In the genomic region with DNA sequence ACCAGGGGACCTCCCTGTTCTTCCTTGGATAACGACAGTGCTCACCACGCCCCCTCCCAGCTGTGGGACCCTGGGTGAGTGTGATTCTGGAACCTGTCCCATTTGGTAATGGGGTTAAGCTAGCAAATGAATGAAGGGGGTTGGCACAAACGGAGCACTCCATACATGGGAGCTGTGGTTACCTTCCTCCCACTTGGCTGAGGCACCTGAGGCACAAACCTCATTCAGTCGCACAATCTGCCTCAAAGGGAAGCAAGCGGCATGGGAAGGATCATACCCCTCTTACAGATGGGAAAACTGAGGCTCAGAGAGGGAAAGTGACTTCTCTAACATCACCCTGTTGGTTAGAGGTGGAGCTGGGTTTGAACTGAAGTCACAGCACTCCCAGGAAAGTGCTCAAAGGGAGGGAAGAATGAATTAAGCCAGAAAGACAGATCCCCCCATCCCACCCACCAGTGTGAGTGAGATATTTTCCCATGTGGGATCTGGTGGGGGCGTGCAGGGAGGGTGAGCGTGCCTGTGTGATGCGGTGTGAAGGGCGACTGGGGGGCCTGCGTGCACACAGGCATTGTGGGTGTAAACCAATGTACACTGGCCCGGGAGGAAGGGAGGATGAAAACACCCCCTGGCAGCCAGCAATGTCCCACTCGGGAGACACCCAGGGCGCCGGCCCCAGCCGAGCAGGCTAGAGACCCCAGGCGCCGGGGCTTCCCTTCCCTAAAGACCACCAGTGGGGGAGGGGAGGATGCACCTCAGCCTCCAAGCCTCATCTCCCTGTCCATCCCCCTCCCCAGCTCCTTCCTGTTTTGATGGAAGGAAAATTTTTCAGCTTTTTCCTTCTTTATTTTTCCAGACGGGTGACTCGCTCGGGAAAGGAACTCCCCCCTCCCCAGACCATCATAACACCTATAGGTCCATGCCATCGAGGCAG, we compare ENCODE assay signal across 9 cellular contexts. TPM values are rescaled to one million over a fixed set of nuclear protein-coding genes. Genes with fewer than 3 reads are reported as not detected.
A peak's percentile ranks its signal among the peaks of the same experiment; 100 is the strongest.
DNase-seq lines count a peak whose midpoint lies in the region; ATAC-seq and TF ChIP-seq lines count a peak whose summit lies in the region.
"Had no signal": no experiment of that assay in that cellular context is flagged by ENCODE, and none has a peak within 500 bp of the region (broad histone marks: within the 10 kb centered on the region; RNA-seq: fewer than 3 reads in every experiment).

No MANE protein-coding gene starts in this region.

- no peaks in the 10 kb centered on the region for H3K36me3 ChIP-seq in RWPE2 (ENCODE audit: low read depth)
- no peaks in the 10 kb centered on the region for H3K36me3 ChIP-seq in skeletal muscle tissue (ENCODE audit: control insufficient read depth in 3 of 3, insufficient read depth in 3 of 3, low read length in 3 of 3)
- H3K36me3 ChIP-seq: MG63 had no signal

- H3K9me3 ChIP-seq in RWPE2 (ENCODE audit: severe bottlenecking) (no peaks in the 10 kb centered on the region), skeletal muscle tissue (ENCODE audit: control insufficient read depth in 3 of 3, low read length in 3 of 3) (no peaks in the 10 kb centered on the region)
- H3K9me3 ChIP-seq: MG63 had no signal

- H3K27me3 ChIP-seq in RWPE2 (ENCODE audit: insufficient read depth, poor library complexity, severe bottlenecking), result no peaks in the 10 kb centered on the region
- peaks cover 0 to 2% (median 0%) of the 10 kb centered on the region in 3 donors for H3K27me3 ChIP-seq in skeletal muscle tissue (ENCODE audit: control insufficient read depth in 3 of 3, insufficient read depth in 3 of 3, low read length in 3 of 3)
- H3K27me3 ChIP-seq: MG63 had no signal

- H3K4me1 ChIP-seq in RWPE2 (ENCODE audit: insufficient read depth, poor library complexity, severe bottlenecking), result peaks cover 35% of the 10 kb centered on the region
- peaks cover 46 to 82% (median 65%) of the 10 kb centered on the region in 3 donors for H3K4me1 ChIP-seq in skeletal muscle tissue (ENCODE audit: control insufficient read depth in 3 of 3, insufficient read depth in 3 of 3, low read length in 3 of 3)

- H3K27ac ChIP-seq in RWPE2 (ENCODE audit: poor library complexity, severe bottlenecking) (peak overlapping the region; percentile 48), skeletal muscle tissue (ENCODE audit: low read depth, low read length) (peak overlapping the region; percentile 100)

- DNase-seq in DMS53 (lab: John Stamatoyannopoulos, UW) (peak; percentile 60), DMS53 treated with DMSO at 0.1 percent for 48 hours (lab: John Stamatoyannopoulos, UW; ENCODE audit: unreplicated experiment) (no peak), RWPE2 (ENCODE audit: low spot score) (no peak), epithelial cell of proximal tubule (ENCODE audit: low read depth) (no peak), NCI-H1694 (lab: John Stamatoyannopoulos, UW) (no peak), AG20443 (ENCODE audit: low spot score) (no peak)

- ATAC-seq in RWPE2 (ENCODE audit: low read depth) (peak; percentile 3), GM18867 (IDR thresholded peaks at IDR 0.05; ENCODE audit: unreplicated experiment) (no peak)

- H3K9ac ChIP-seq in skeletal muscle tissue (ENCODE audit: low read depth in 1 of 3, low read length in 3 of 3), result peak overlapping the region; percentile 43 to 72 (median 56)

- no peak overlapping the region for H3K4me3 ChIP-seq in RWPE2 (ENCODE audit: severe bottlenecking)
- peak overlapping the region; percentile 24 for H3K4me3 ChIP-seq in epithelial cell of proximal tubule (ENCODE audit: low read depth, low read length)
- peak overlapping the region in 2 of 3 donors; percentile 22 to 32 for H3K4me3 ChIP-seq in skeletal muscle tissue (ENCODE audit: low read length in 3 of 3)
- H3K4me3 ChIP-seq: MG63 had no signal

- TF ChIP-seq CTCF in RWPE2 (IDR thresholded peaks at IDR 0.05; ENCODE audit: poor library complexity, severe bottlenecking), result no peak
- no peak for TF ChIP-seq CTCF in epithelial cell of proximal tubule (conservative IDR thresholded peaks at IDR 0.05; ENCODE audit: low read depth, low read length)

RNA-seq across cellular contexts. Expression of gene PDGFB, which starts 7.9 kb away (rescaled TPM):
- 41.1 and 79.6 TPM in 2 replicates for total RNA-seq in epithelial cell of proximal tubule
- total RNA-seq in skeletal muscle tissue, result 8.9 TPM
